Comparison of ENCODE assay signal across 1 cellular context in the genomic region with DNA sequence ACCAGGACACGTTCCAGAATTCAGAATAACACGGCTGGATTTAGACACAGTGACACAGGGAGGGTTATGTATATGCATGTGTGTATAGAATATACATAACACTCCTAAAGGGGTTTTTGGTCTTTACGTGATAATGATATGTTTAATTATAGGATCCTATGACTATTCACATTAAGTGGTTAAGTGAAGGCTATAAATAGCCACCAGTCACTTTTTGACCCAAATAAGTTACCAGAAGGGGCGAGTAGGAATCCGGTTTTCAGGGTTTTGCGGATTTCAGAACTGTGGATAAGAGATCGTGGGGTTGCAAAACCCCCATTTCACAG.
TF ChIP-seq lines count a peak whose summit lies in the region.

No MANE protein-coding gene starts in this region.

TF ChIP-seq in endothelial cell of umbilical vein, 7 proteins besides CTCF, POLR2A, EP300 and RAD21:
- TF ChIP-seq GATA2 (IDR thresholded peaks at IDR 0.05; ENCODE audit: insufficient read depth, insufficient read length, low read depth, low read length) (no peak), POLR2AphosphoS5 (IDR thresholded peaks at IDR 0.05; ENCODE audit: insufficient read depth, low read depth, low read length) (no peak), MYC (IDR thresholded peaks at IDR 0.05; ENCODE audit: low read depth, low read length) (no peak), EZH2 (IDR thresholded peaks at IDR 0.05; ENCODE audit: borderline replicate concordance, low read depth, low read length, severe bottlenecking) (no peak), JUN (IDR thresholded peaks at IDR 0.05; ENCODE audit: borderline replicate concordance, insufficient read depth, insufficient read length, low read depth) (no peak), FOS (IDR thresholded peaks at IDR 0.05; ENCODE audit: borderline replicate concordance, insufficient read depth, low read length) (no peak)
- TF ChIP-seq, protein P1, sequence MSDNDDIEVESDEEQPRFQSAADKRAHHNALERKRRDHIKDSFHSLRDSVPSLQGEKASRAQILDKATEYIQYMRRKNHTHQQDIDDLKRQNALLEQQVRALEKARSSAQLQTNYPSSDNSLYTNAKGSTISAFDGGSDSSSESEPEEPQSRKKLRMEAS (IDR thresholded peaks at IDR 0.05; ENCODE audit: insufficient read depth, insufficient read length) = no peak
